In genomic region chr5:175281714-175282113, GRCh38 we compare ENCODE assay signal across 17 cellular contexts.
DNase-seq lines count a peak whose midpoint lies in the region; ATAC-seq and TF ChIP-seq lines count a peak whose summit lies in the region.
"Had no signal": no experiment of that assay in that cellular context is flagged by ENCODE, and none has a peak within 500 bp of the region (broad histone marks: within the 10 kb centered on the region; RNA-seq: fewer than 3 reads in every experiment).

No MANE protein-coding gene starts in this region.

- ATAC-seq in GM18909 (IDR thresholded peaks at IDR 0.05; ENCODE audit: poor library complexity, unreplicated experiment), result peak; percentile 59
- ATAC-seq in GM21576 (IDR thresholded peaks at IDR 0.05; ENCODE audit: unreplicated experiment), result peak; percentile 59
- peak; percentile 58 for ATAC-seq in HG03378 (IDR thresholded peaks at IDR 0.05; ENCODE audit: unreplicated experiment)
- no peak for ATAC-seq in HG03342 (IDR thresholded peaks at IDR 0.05; ENCODE audit: unreplicated experiment)

- no peaks in the 10 kb centered on the region for H3K79me2 ChIP-seq in hepatocyte

- H3K27me3 ChIP-seq in hepatocyte (no peaks in the 10 kb centered on the region), WERI-Rb-1 (ENCODE audit: insufficient read depth, low read depth, severe bottlenecking) (peaks cover 55% of the 10 kb centered on the region)
- H3K27me3 ChIP-seq: SJCRH30 had no signal

- H4K20me1 ChIP-seq in hepatocyte (ENCODE audit: insufficient read depth, poor library complexity, severe bottlenecking), result no peaks in the 10 kb centered on the region

- no peak for DNase-seq in hepatocyte (ENCODE audit: low spot score)
- no peak for DNase-seq in NCI-H2227 (lab: John Stamatoyannopoulos, UW; ENCODE audit: unreplicated experiment)
- no peak for DNase-seq in stimulated activated CD4-positive, alpha-beta T cell treated with anti-CD3 and anti-CD28 coated beads, Interleukin-15, amount 100 ng/mL, for 24 hours
- no peak for DNase-seq in WERI-Rb-1
- DNase-seq: CD4-positive, alpha-beta T cell; DMS79 treated with DMSO at 0.1 percent for 48 hours; GM23248; IMR-90; NCI-H1436; NCI-H2029 treated with DMSO at 0.1 percent for 48 hours; NCI-H510A treated with DMSO at 0.1 percent for 48 hours; SJCRH30 had no signal

- no peak overlapping the region for H3K4me2 ChIP-seq in hepatocyte

- TF ChIP-seq CTCF in hepatocyte (IDR thresholded peaks at IDR 0.05; ENCODE audit: poor library complexity) (no peak), WERI-Rb-1 (IDR thresholded peaks at IDR 0.05; ENCODE audit: low read depth, low read length) (no peak)

- H3K9me2 ChIP-seq in hepatocyte (replicated peaks; ENCODE audit: insufficient read depth), result no peaks in the 10 kb centered on the region

- 90% methylated on average over 2 of the region's 2 CpGs for WGBS in hepatocyte (ENCODE audit: low lambda C conversion rate, missing lambda C conversion rate)

- H2AFZ ChIP-seq in hepatocyte, result no peak overlapping the region
- H2AFZ ChIP-seq: GM23248 had no signal

- H3K4me3 ChIP-seq in hepatocyte, result no peak overlapping the region
- no peak overlapping the region for H3K4me3 ChIP-seq in WERI-Rb-1 (ENCODE audit: low read depth, low read length)
- H3K4me3 ChIP-seq: GM23248, SJCRH30 had no signal

- H3K36me3 ChIP-seq in hepatocyte (replicated peaks; ENCODE audit: insufficient read depth, low read depth), result no peaks in the 10 kb centered on the region
- H3K36me3 ChIP-seq in WERI-Rb-1, result no peaks in the 10 kb centered on the region
- H3K36me3 ChIP-seq: SJCRH30 had no signal

- peaks cover 17% of the 10 kb centered on the region for H3K4me1 ChIP-seq in hepatocyte (ENCODE audit: insufficient read depth)

- H3K27ac ChIP-seq in hepatocyte (peak overlapping the region; percentile 87), WERI-Rb-1 (no peak overlapping the region)
- H3K27ac ChIP-seq: GM23248, RWPE1, SJCRH30 had no signal

- no peaks in the 10 kb centered on the region for H3K9me3 ChIP-seq in hepatocyte (ENCODE audit: low read depth)
- H3K9me3 ChIP-seq in WERI-Rb-1 (ENCODE audit: severe bottlenecking), result no peaks in the 10 kb centered on the region
